ENCODE assay signal across 8 cellular contexts in the genomic region with DNA sequence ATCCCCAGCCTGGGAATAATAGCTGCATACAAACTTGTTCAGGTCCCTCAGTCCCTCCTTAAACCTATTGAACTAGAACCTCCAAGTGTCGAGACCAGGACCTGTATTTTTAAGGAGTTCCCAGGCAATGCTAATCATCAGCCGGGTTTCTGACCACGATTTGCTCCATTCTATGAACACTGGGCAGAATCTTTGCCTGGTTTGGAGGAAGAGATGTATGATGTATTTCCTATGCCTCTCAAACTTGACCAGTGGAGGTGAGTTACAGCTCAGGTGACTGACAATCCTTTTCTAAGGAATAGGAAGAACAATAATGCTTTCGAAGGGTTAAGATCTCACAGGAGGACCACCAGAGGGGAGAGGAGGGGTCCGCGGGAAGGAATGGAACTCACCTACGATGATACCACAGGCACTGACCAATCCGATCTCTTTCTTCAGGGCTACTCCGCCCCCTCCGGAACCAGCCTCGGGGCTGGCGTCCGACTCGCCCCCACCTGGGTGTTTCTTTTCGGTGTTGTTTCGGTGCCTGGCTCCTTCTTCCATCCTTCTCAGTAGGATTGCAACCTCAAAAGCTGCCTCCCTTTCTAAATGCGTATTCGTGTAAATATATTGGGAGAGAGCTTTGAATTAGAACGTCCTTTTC. TPM values are rescaled to one million over a fixed set of nuclear protein-coding genes. Genes with fewer than 3 reads are reported as not detected.
DNase-seq lines count a peak whose midpoint lies in the region; ATAC-seq and TF ChIP-seq lines count a peak whose summit lies in the region.
"Had no signal": no experiment of that assay in that cellular context is flagged by ENCODE, and none has a peak within 500 bp of the region (broad histone marks: within the 10 kb centered on the region; RNA-seq: fewer than 3 reads in every experiment).

No MANE protein-coding gene starts in this region.

- CTCF ChIA-PET in WTC11 (lab: Charles Lee), result interaction anchor here (1.0 to 22.4 kb wide), 11 partner anchors 8 to 198 kb away, joined by 3 to 372 read pairs (median 6); a partner anchor contains a TSS

- H3K27me3 Mint-ChIP-seq in WTC11 (ENCODE audit: low read depth) (no peaks in the 10 kb centered on the region), endodermal cell (ENCODE audit: insufficient read depth) (no peaks in the 10 kb centered on the region)

- H3K36me3 ChIP-seq in endodermal cell (ENCODE audit: control insufficient read depth, insufficient read depth, low read length) (no peaks in the 10 kb centered on the region), stomach smooth muscle (ENCODE audit: control insufficient read depth in 2 of 2, insufficient read depth in 2 of 2, low read length in 2 of 2) (no peaks in the 10 kb centered on the region)

- H3K9me3 Mint-ChIP-seq in WTC11, result no peaks in the 10 kb centered on the region
- H3K9me3 Mint-ChIP-seq in endodermal cell, result no peaks in the 10 kb centered on the region
- H3K9me3 Mint-ChIP-seq: T-helper 1 cell treated with Interleukin-12 subunit alpha and Interleukin-12 subunit beta and Interleukin-4 antibody, amounts not matched to agents 30 μg/mL and 1 μg/mL, for 36 hours had no signal

- DNase-seq in WTC11 (ENCODE audit: low spot score) (peak; percentile 84), endodermal cell (peak; percentile 91), middle frontal gyrus (ENCODE audit: extremely low spot score, low spot score) (peak; percentile 45), NCI-H2081 (lab: John Stamatoyannopoulos, UW) (no peak)

- H3K36me3 Mint-ChIP-seq in WTC11 (peaks cover 14% of the 10 kb centered on the region; the same call in 1 of the 2 replicates), endodermal cell (ENCODE audit: low read depth) (no peaks in the 10 kb centered on the region)

- H3K27me3 ChIP-seq in endodermal cell (ENCODE audit: control insufficient read depth, insufficient read depth, low read length, poor library complexity, severe bottlenecking) (no peaks in the 10 kb centered on the region), stomach smooth muscle (ENCODE audit: control insufficient read depth in 1 of 2, insufficient read depth in 2 of 2, low read length in 2 of 2) (no peaks in the 10 kb centered on the region)

- H3K4me1 ChIP-seq in endodermal cell (ENCODE audit: control insufficient read depth, insufficient read depth, low read length), result no peaks in the 10 kb centered on the region
- H3K4me1 ChIP-seq in stomach smooth muscle (ENCODE audit: control insufficient read depth, insufficient read depth, low read length), result peaks cover 13% of the 10 kb centered on the region

- POLR2A ChIA-PET in WTC11 (lab: Charles Lee), result interaction anchor here (0.7 to 2.1 kb wide), 6 partner anchors 20 to 139 kb away, joined by 3 to 8 read pairs (median 4); a partner anchor contains a TSS

- H3K9me3 ChIP-seq in endodermal cell (ENCODE audit: control insufficient read depth, low read length), result no peaks in the 10 kb centered on the region
- H3K9me3 ChIP-seq in stomach smooth muscle (ENCODE audit: control insufficient read depth in 2 of 2, low read length in 2 of 2), result no peaks in the 10 kb centered on the region

- no peak overlapping the region for H3K27ac ChIP-seq in endodermal cell (ENCODE audit: low read depth, low read length)
- H3K27ac ChIP-seq in stomach smooth muscle (ENCODE audit: low read length), result no peak overlapping the region

- peak overlapping the region; percentile 96 for H3K4me3 ChIP-seq in endodermal cell (ENCODE audit: low read length)
- peak overlapping the region; percentile 77 to 82 for H3K4me3 ChIP-seq in stomach smooth muscle (ENCODE audit: low read length in 2 of 2)

- ATAC-seq in WTC11 (peak; percentile 90), HG03571 (IDR thresholded peaks at IDR 0.05; ENCODE audit: unreplicated experiment) (no peak)

- WGBS in endodermal cell (ENCODE audit: insufficient coverage in 1 of 2, insufficient read length in 1 of 2), 2 experiments, result 2 to 11% methylated on average over 5 to 16 of the region's 19 CpGs

- TF ChIP-seq CTCF in WTC11 (IDR thresholded peaks at IDR 0.05) (no peak), endodermal cell (conservative IDR thresholded peaks at IDR 0.05) (no peak)

- H3K27ac Mint-ChIP-seq in WTC11 (no peak overlapping the region), endodermal cell (no peak overlapping the region)
- H3K27ac Mint-ChIP-seq: T-helper 1 cell treated with Interleukin-12 subunit alpha and Interleukin-12 subunit beta and Interleukin-4 antibody, amounts not matched to agents 30 μg/mL and 1 μg/mL, for 36 hours had no signal

- TF ChIP-seq EP300 in Ishikawa (IDR thresholded peaks at IDR 0.05; ENCODE audit: borderline replicate concordance), result no peak

- TF ChIP-seq RAD21 in Ishikawa (IDR thresholded peaks at IDR 0.05; ENCODE audit: low read depth), result no peak

- no peak overlapping the region for H3K4me3 Mint-ChIP-seq in WTC11
- H3K4me3 Mint-ChIP-seq in endodermal cell, result no peak overlapping the region
- H3K4me3 Mint-ChIP-seq: T-helper 1 cell treated with Interleukin-12 subunit alpha and Interleukin-12 subunit beta and Interleukin-4 antibody, amounts not matched to agents 30 μg/mL and 1 μg/mL, for 36 hours had no signal

- H3K4me1 Mint-ChIP-seq in WTC11 (peaks cover 54% of the 10 kb centered on the region), endodermal cell (peaks cover 12% of the 10 kb centered on the region)

- H3K9ac ChIP-seq in endodermal cell (ENCODE audit: extremely low read depth, low read length, poor library complexity, severe bottlenecking) (peak overlapping the region; percentile 38), stomach smooth muscle (ENCODE audit: low read length in 2 of 2) (peak overlapping the region; percentile 30 to 68)

TF ChIP-seq in Ishikawa, 13 proteins besides CTCF, POLR2A, EP300 and RAD21:
- TF ChIP-seq ZBTB7A (IDR thresholded peaks at IDR 0.05; ENCODE audit: low read depth), result peak; percentile 72; the same call in 1 of the 2 replicates
- TF ChIP-seq, protein P1, sequence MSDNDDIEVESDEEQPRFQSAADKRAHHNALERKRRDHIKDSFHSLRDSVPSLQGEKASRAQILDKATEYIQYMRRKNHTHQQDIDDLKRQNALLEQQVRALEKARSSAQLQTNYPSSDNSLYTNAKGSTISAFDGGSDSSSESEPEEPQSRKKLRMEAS (IDR thresholded peaks at IDR 0.05), result no peak

TF ChIP-seq in WTC11, 78 proteins besides CTCF, POLR2A, EP300 and RAD21:
- TF ChIP-seq ETV6 (CRISPR knock-in tag; IDR thresholded peaks at IDR 0.05) (peak; percentile 44; the same call in 1 of the 2 replicates), ZNF671 (CRISPR knock-in tag; IDR thresholded peaks at IDR 0.05) (no peak), SP1 (CRISPR knock-in tag; conservative IDR thresholded peaks at IDR 0.05) (0 out of 2 replicates have a peak, but pooled peaks have one; percentile 19)

RNA-seq across cellular contexts. Expression of a gene that starts 1.0 kb away (rescaled TPM):
- total RNA-seq in WTC11 (2021), result 200 to 207 TPM (median 201 TPM) in 3 replicates
- 10 to 100 TPM; 47.6 to 48.9 TPM for total RNA-seq in endodermal cell
- polyA plus RNA-seq in endodermal cell (2013, experiment 1 of 2), result 25.0 TPM
- 20.3 TPM for polyA plus RNA-seq in endodermal cell (2013, experiment 2 of 2)

RNA-seq across cellular contexts. Expression of a gene that starts 55.2 kb away (rescaled TPM):
- total RNA-seq in WTC11 (2021) (0.27 to 0.55 TPM (median 0.46 TPM) in 3 replicates), endodermal cell (not detected)
- not detected for polyA plus RNA-seq in endodermal cell (2013, experiment 1 of 2)
- not detected for polyA plus RNA-seq in endodermal cell (2013, experiment 2 of 2)

Comparison
In these comparisons a context has a peak if more than half of its experiments do, and no peak if none do; other contexts are left out.
1. DNase-seq: peak in WTC11 (single experiment), endodermal cell (single experiment) and middle frontal gyrus (single experiment); none in NCI-H2081 (0 of 2).